In the genomic region with DNA sequence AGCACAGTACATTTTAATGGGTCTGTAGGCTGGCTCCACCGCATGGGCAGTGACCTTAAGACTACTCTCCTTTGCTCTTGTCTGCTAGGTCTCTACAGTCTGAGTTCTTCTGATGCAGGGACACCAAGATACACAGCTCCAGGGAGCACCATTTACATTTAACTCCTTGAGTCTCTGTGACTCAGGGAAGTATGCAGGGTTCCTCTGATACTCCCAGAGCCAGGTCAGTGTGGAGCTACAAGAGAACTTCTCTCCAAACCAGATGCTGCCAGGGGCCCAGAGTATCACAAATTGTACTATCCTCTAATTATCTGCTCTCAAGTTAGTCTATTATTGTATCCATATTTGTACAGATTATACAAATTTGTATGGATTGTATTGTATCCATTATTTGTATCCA, we compare ENCODE assay signal across 22 cellular contexts. TPM values are rescaled to one million over a fixed set of nuclear protein-coding genes. Genes with fewer than 3 reads are reported as not detected.
A peak's percentile ranks its signal among the peaks of the same experiment; 100 is the strongest.
DNase-seq lines count a peak whose midpoint lies in the region; ATAC-seq and TF ChIP-seq lines count a peak whose summit lies in the region.
"Had no signal": no experiment of that assay in that cellular context is flagged by ENCODE, and none has a peak within 500 bp of the region (broad histone marks: within the 10 kb centered on the region; RNA-seq: fewer than 3 reads in every experiment).

No MANE protein-coding gene starts in this region.

- H3K36me3 Mint-ChIP-seq in activated naive CD4-positive, alpha-beta T cell treated with anti-CD3 and anti-CD28 coated beads for 36 hours (ENCODE audit: low read depth) = peaks cover 3% of the 10 kb centered on the region
- H3K36me3 Mint-ChIP-seq in T-helper 17 cell (ENCODE audit: low read depth) = no peaks in the 10 kb centered on the region

- H3K9me3 ChIP-seq in T-helper 17 cell (ENCODE audit: control insufficient read depth, low read length, poor library complexity, severe bottlenecking) (peaks cover 3% of the 10 kb centered on the region), muscle layer of colon (ENCODE audit: low read length) (no peaks in the 10 kb centered on the region), upper lobe of right lung (no peaks in the 10 kb centered on the region), GM23248 (ENCODE audit: low read depth) (no peaks in the 10 kb centered on the region)
- H3K9me3 ChIP-seq: thyroid gland had no signal

- no peaks in the 10 kb centered on the region for H3K79me2 ChIP-seq in GM23248 (ENCODE audit: insufficient read depth)

- H3K27me3 ChIP-seq in muscle layer of colon (ENCODE audit: control insufficient read depth in 1 of 2, insufficient read depth in 2 of 2, low read length in 2 of 2) = no peaks in the 10 kb centered on the region
- no peaks in the 10 kb centered on the region for H3K27me3 ChIP-seq in upper lobe of right lung
- H3K27me3 ChIP-seq in GM23248 (replicated peaks; ENCODE audit: insufficient read depth) = no peaks in the 10 kb centered on the region
- H3K27me3 ChIP-seq: thyroid gland had no signal

- no peaks in the 10 kb centered on the region for H3K36me3 ChIP-seq in muscle layer of colon (ENCODE audit: insufficient read depth, low read length)
- H3K36me3 ChIP-seq in upper lobe of right lung = no peaks in the 10 kb centered on the region
- H3K36me3 ChIP-seq in GM23248 (ENCODE audit: low read depth) = no peaks in the 10 kb centered on the region
- H3K36me3 ChIP-seq: thyroid gland had no signal

- CTCF ChIA-PET in activated naive CD4-positive, alpha-beta T cell treated with anti-CD3 and anti-CD28 coated beads for 36 hours (lab: Charles Lee) = interaction anchor here (1.4 to 16.7 kb wide), 2 partner anchors 10 to 38 kb away, joined by 8 to 270 read pairs; no protein-coding TSS in a partner anchor

- ATAC-seq in T-helper 17 cell (no peak), upper lobe of right lung (no peak)
- ATAC-seq: psoas muscle, Right ventricle myocardium inferior, SK-N-SH treated with all-trans-retinoic acid at 6 μM for 48 hours had no signal

- H3K9me3 Mint-ChIP-seq in activated naive CD4-positive, alpha-beta T cell treated with anti-CD3 and anti-CD28 coated beads for 36 hours = peaks cover 12% of the 10 kb centered on the region

- no peak for TF ChIP-seq CTCF in upper lobe of right lung (IDR thresholded peaks at IDR 0.05)

- H2AFZ ChIP-seq in GM23248 = no peak overlapping the region

- no peak overlapping the region for H3K4me3 Mint-ChIP-seq in activated naive CD4-positive, alpha-beta T cell treated with anti-CD3 and anti-CD28 coated beads for 36 hours
- no peak overlapping the region for H3K4me3 Mint-ChIP-seq in T-helper 17 cell
- H3K4me3 Mint-ChIP-seq: B cell; stimulated activated naive CD8-positive, alpha-beta T cell treated with anti-CD3 and anti-CD28 coated beads, Interleukin-15, Interleukin-2, amounts not matched to agents 100 ng/mL and 50 ng/mL, for 24 hours had no signal

- peaks cover 81% of the 10 kb centered on the region for H3K4me1 Mint-ChIP-seq in activated naive CD4-positive, alpha-beta T cell treated with anti-CD3 and anti-CD28 coated beads for 36 hours (ENCODE audit: low read depth)
- H3K4me1 Mint-ChIP-seq in T-helper 17 cell = peaks cover 52% of the 10 kb centered on the region

- H3K27me3 Mint-ChIP-seq in activated naive CD4-positive, alpha-beta T cell treated with anti-CD3 and anti-CD28 coated beads for 36 hours (ENCODE audit: low read depth) = no peaks in the 10 kb centered on the region
- H3K27me3 Mint-ChIP-seq in T-helper 17 cell = no peaks in the 10 kb centered on the region
- H3K27me3 Mint-ChIP-seq: B cell; stimulated activated naive CD8-positive, alpha-beta T cell treated with anti-CD3 and anti-CD28 coated beads, Interleukin-15, Interleukin-2, amounts not matched to agents 100 ng/mL and 50 ng/mL, for 24 hours had no signal

- H3K4me1 ChIP-seq in muscle layer of colon (ENCODE audit: insufficient read depth, low read length) (peaks cover 48% of the 10 kb centered on the region), upper lobe of right lung (peaks cover 52% of the 10 kb centered on the region), GM23248 (ENCODE audit: insufficient read depth) (peaks cover 48% of the 10 kb centered on the region)

- H4K20me1 ChIP-seq in GM23248 (ENCODE audit: insufficient read depth) = no peaks in the 10 kb centered on the region

- no peak overlapping the region for H3K4me2 ChIP-seq in GM23248 (ENCODE audit: unreplicated experiment)

- H3K27ac ChIP-seq in muscle layer of colon (ENCODE audit: low read depth, low read length) (peak overlapping the region; percentile 26), upper lobe of right lung (peak overlapping the region; percentile 75), GM23248 (no peak overlapping the region)
- H3K27ac ChIP-seq: thyroid gland had no signal

- intact Hi-C loops in activated naive CD4-positive, alpha-beta T cell treated with anti-CD3 and anti-CD28 coated beads for 36 hours (cut with micrococcal nuclease) = no loop called here
- intact Hi-C loops in upper lobe of right lung (cut with DNase I) = no loop called here

- WGBS in GM23248 (ENCODE audit: low coverage in 1 of 2, low lambda C conversion rate in 2 of 2, missing lambda C conversion rate in 2 of 2), 2 experiments = 98 to 100% methylated on average over 1 of the region's 1 CpG

- in situ Hi-C loops in GM23248 (cut with MboI) = no loop called here

- H3K4me3 ChIP-seq in muscle layer of colon (ENCODE audit: low read depth in 1 of 2, low read length in 2 of 2) (no peak overlapping the region), upper lobe of right lung (no peak overlapping the region), GM23248 (no peak overlapping the region)
- H3K4me3 ChIP-seq: psoas muscle, thyroid gland had no signal

- H3K9ac ChIP-seq in muscle layer of colon (ENCODE audit: low read length) (no peak overlapping the region), GM23248 (no peak overlapping the region)

- DNase-seq in activated naive CD4-positive, alpha-beta T cell treated with anti-CD3 and anti-CD28 coated beads for 36 hours = no peak
- DNase-seq in activated naive CD4-positive, alpha-beta T cell treated with Interleukin-2 at 50 U/mL for 16 hours = no peak
- DNase-seq in T-helper 17 cell (no peak), upper lobe of right lung (no peak), glomerular visceral epithelial cell (ENCODE audit: extremely low spot score) (no peak), GM23248 (no peak)
- no peak for DNase-seq in stimulated activated CD8-positive, alpha-beta memory T cell treated with anti-CD3 and anti-CD28 coated beads, Interleukin-4, amount 100 ng/mL, for 48 hours
- DNase-seq: activated CD4-positive, alpha-beta T cell treated with anti-CD3 and anti-CD28 coated beads for 4 hours; amniotic stem cell; DND-41; Kasumi-1; mammary epithelial cell; NCI-H1436; NCI-H446 treated with DMSO at 0.1 percent for 48 hours; occipital lobe; psoas muscle; thyroid gland had no signal

- H3F3A ChIP-seq in GM23248 (ENCODE audit: insufficient read depth) = peaks cover 58% of the 10 kb centered on the region

- H3K9me2 ChIP-seq in GM23248 (ENCODE audit: insufficient read depth) = no peaks in the 10 kb centered on the region

- H3K27ac Mint-ChIP-seq in activated naive CD4-positive, alpha-beta T cell treated with anti-CD3 and anti-CD28 coated beads for 36 hours = peak overlapping the region; percentile 15
- peak overlapping the region; percentile 96 for H3K27ac Mint-ChIP-seq in T-helper 17 cell
- H3K27ac Mint-ChIP-seq: B cell; stimulated activated naive CD8-positive, alpha-beta T cell treated with anti-CD3 and anti-CD28 coated beads, Interleukin-15, Interleukin-2, amounts not matched to agents 100 ng/mL and 50 ng/mL, for 24 hours had no signal

RNA-seq across cellular contexts. Expression of a gene that starts 15.2 kb away (rescaled TPM):
- total RNA-seq in activated naive CD4-positive, alpha-beta T cell treated with anti-CD3 and anti-CD28 coated beads for 36 hours = 10 to 100 TPM; 76.8 to 85.1 TPM
- total RNA-seq in T-helper 17 cell (100 to 1,000 TPM; 217 to 257 TPM), upper lobe of right lung (187 TPM)
- total RNA-seq in GM23248 (2014; rRNA removed; shearing (Covaris generic)) = 88.0 and 92.9 TPM in 2 replicates
- 599 and 620 TPM in 2 replicates for polyA plus RNA-seq in GM23248 (2016; fragmentation: Nextera tagmentation; extraction: Ambion mirVana)
